ENCODE assay signal across 15 cellular contexts in genomic region chr1:193321242-193321842, GRCh38.
DNase-seq lines count a peak whose midpoint lies in the region; ATAC-seq and TF ChIP-seq lines count a peak whose summit lies in the region.
"Had no signal": no experiment of that assay in that cellular context is flagged by ENCODE, and none has a peak within 500 bp of the region (broad histone marks: within the 10 kb centered on the region; RNA-seq: fewer than 3 reads in every experiment).

No MANE protein-coding gene starts in this region.

- TF ChIP-seq CTCF in astrocyte of the cerebellum (IDR thresholded peaks at IDR 0.05; ENCODE audit: low read depth, low read length, missing control alignments), result no peak
- TF ChIP-seq CTCF in hepatocyte (IDR thresholded peaks at IDR 0.05; ENCODE audit: poor library complexity), result no peak

- H2BK15ac ChIP-seq in mesenchymal stem cell (ENCODE audit: low read depth, poor library complexity, severe bottlenecking), result no peak overlapping the region

- H4K8ac ChIP-seq in mesenchymal stem cell (ENCODE audit: low read length), result peak overlapping the region; percentile 64

- peak overlapping the region; percentile 61 for H4K91ac ChIP-seq in mesenchymal stem cell (ENCODE audit: low read length)

- H3K9ac ChIP-seq in mesenchymal stem cell (ENCODE audit: low read length), result no peak overlapping the region
- H3K9ac ChIP-seq: parathyroid adenoma had no signal

- no peak overlapping the region for H3K4me2 ChIP-seq in mesenchymal stem cell (ENCODE audit: low read length, poor library complexity, severe bottlenecking)
- H3K4me2 ChIP-seq in hepatocyte, result no peak overlapping the region

- H3K9me2 ChIP-seq in hepatocyte (replicated peaks; ENCODE audit: insufficient read depth), result no peaks in the 10 kb centered on the region

- TF ChIP-seq RAD21 in Ishikawa (IDR thresholded peaks at IDR 0.05; ENCODE audit: low read depth), result no peak

- H3K27ac ChIP-seq in mesenchymal stem cell (ENCODE audit: low read length, poor library complexity, severe bottlenecking) (peak overlapping the region; percentile 96), hepatocyte (no peak overlapping the region)
- H3K27ac ChIP-seq: parathyroid adenoma had no signal

- no peak overlapping the region for H2BK5ac ChIP-seq in mesenchymal stem cell (ENCODE audit: low read depth, low read length, poor library complexity, severe bottlenecking)

- H3K18ac ChIP-seq in mesenchymal stem cell (ENCODE audit: low read depth in 1 of 2, low read length in 2 of 2), result peak overlapping the region; percentile 75 to 83

- H3K36me3 ChIP-seq in mesenchymal stem cell (ENCODE audit: control insufficient read depth in 1 of 2, insufficient read depth in 2 of 2, low read depth in 1 of 2, low read length in 2 of 2) (no peaks in the 10 kb centered on the region), hepatocyte (replicated peaks; ENCODE audit: insufficient read depth, low read depth) (no peaks in the 10 kb centered on the region)

- H2BK120ac ChIP-seq in mesenchymal stem cell (ENCODE audit: low read depth, low read length), result peak overlapping the region; percentile 79

- no peak overlapping the region for H3K14ac ChIP-seq in mesenchymal stem cell (ENCODE audit: low read length in 2 of 2)

- DNase-seq in Daoy (ENCODE audit: low read depth), result peak; percentile 72
- DNase-seq in astrocyte of the cerebellum (ENCODE audit: low read depth), result peak; percentile 81
- no peak for DNase-seq in mesenchymal stem cell
- DNase-seq in NCI-H2107 treated with DMSO at 0.1 percent for 48 hours (lab: John Stamatoyannopoulos, UW; ENCODE audit: unreplicated experiment), result no peak
- no peak for DNase-seq in left ventricle myocardium superior
- DNase-seq in hepatocyte (ENCODE audit: low spot score), result no peak
- DNase-seq: activated CD8-positive, alpha-beta T cell treated with anti-CD3 and anti-CD28 coated beads for 36 hours; AML-193; COR-L47; naive B cell; stimulated activated CD4-positive, alpha-beta T cell treated with anti-CD3 and anti-CD28 coated beads, Interleukin-2, amount 100 ng/mL, for 48 hours had no signal

- H3K27me3 ChIP-seq in mesenchymal stem cell (ENCODE audit: control insufficient read depth in 1 of 2, insufficient read depth in 1 of 2, low read length in 2 of 2) (no peaks in the 10 kb centered on the region), hepatocyte (no peaks in the 10 kb centered on the region)

- H3K79me2 ChIP-seq in hepatocyte, result no peaks in the 10 kb centered on the region
- H3K79me2 ChIP-seq: parathyroid adenoma had no signal

- in situ Hi-C loops in astrocyte of the cerebellum (cut with HindIII; ENCODE audit: low sequenced_read_pairs), result loop anchor here (5.0 kb wide), 1 partner anchor 39 kb away; no protein-coding TSS in a partner anchor

- H3K4me3 ChIP-seq in astrocyte of the cerebellum (ENCODE audit: low read depth, low read length) (no peak overlapping the region), mesenchymal stem cell (ENCODE audit: insufficient read depth in 1 of 2, low read depth in 1 of 2, low read length in 2 of 2) (no peak overlapping the region), hepatocyte (no peak overlapping the region)

- H2BK12ac ChIP-seq in mesenchymal stem cell (ENCODE audit: low read length in 2 of 2), result no peak overlapping the region

- H3K79me1 ChIP-seq in mesenchymal stem cell (replicated peaks; ENCODE audit: low read length, poor library complexity, severe bottlenecking), result no peaks in the 10 kb centered on the region

- H3K4me1 ChIP-seq in mesenchymal stem cell (ENCODE audit: control insufficient read depth, insufficient read depth, low read depth, low read length) (no peaks in the 10 kb centered on the region), hepatocyte (ENCODE audit: insufficient read depth) (no peaks in the 10 kb centered on the region)
- H3K4me1 ChIP-seq: parathyroid adenoma had no signal

- 80% methylated on average over 2 of the region's 2 CpGs for whole genome bisulfite sequencing in mesenchymal stem cell
- WGBS in hepatocyte (ENCODE audit: low lambda C conversion rate, missing lambda C conversion rate), result 92% methylated on average over 2 of the region's 2 CpGs

- H3K4ac ChIP-seq in mesenchymal stem cell (ENCODE audit: low read depth in 1 of 2, low read length in 2 of 2), result no peak overlapping the region

- H3K23ac ChIP-seq in mesenchymal stem cell (ENCODE audit: low read length in 2 of 2), result no peak overlapping the region

- H4K20me1 ChIP-seq in hepatocyte (ENCODE audit: insufficient read depth, poor library complexity, severe bottlenecking), result no peaks in the 10 kb centered on the region

- H2AFZ ChIP-seq in mesenchymal stem cell (ENCODE audit: low read depth, low read length), result no peak overlapping the region
- no peak overlapping the region for H2AFZ ChIP-seq in hepatocyte
- H2AFZ ChIP-seq: parathyroid adenoma had no signal

- intact Hi-C loops in left ventricle myocardium superior (cut with micrococcal nuclease), result no loop called here

- H3K9me3 ChIP-seq in mesenchymal stem cell (ENCODE audit: control insufficient read depth, low read length), result peaks cover 7% of the 10 kb centered on the region
- no peaks in the 10 kb centered on the region for H3K9me3 ChIP-seq in hepatocyte (ENCODE audit: low read depth)

- no peak overlapping the region for H2AK5ac ChIP-seq in mesenchymal stem cell (ENCODE audit: low read length, severe bottlenecking)

- TF ChIP-seq EP300 in Ishikawa (IDR thresholded peaks at IDR 0.05; ENCODE audit: borderline replicate concordance), result peak; percentile 77; the same call in 1 of the 2 replicates

- ATAC-seq in HG02571 (IDR thresholded peaks at IDR 0.05; ENCODE audit: unreplicated experiment) (no peak), left ventricle myocardium superior (no peak)
- ATAC-seq: activated CD8-positive, alpha-beta T cell treated with anti-CD3 and anti-CD28 coated beads for 36 hours; WTC11 had no signal

TF ChIP-seq in Ishikawa, 13 proteins besides CTCF, POLR2A, EP300 and RAD21:
- TF ChIP-seq ZBTB7A (IDR thresholded peaks at IDR 0.05; ENCODE audit: low read depth) (no peak), TEAD4 (IDR thresholded peaks at IDR 0.05) (peak; percentile 45), NFIC (IDR thresholded peaks at IDR 0.05) (peak; percentile 17; the same call in 1 of the 2 replicates), TCF12 (IDR thresholded peaks at IDR 0.05; ENCODE audit: low read depth) (peak; percentile 71)

Comparison
In these comparisons a context has a peak if more than half of its experiments do, and no peak if none do; other contexts are left out.
1. DNase-seq: peak in Daoy (single experiment) and astrocyte of the cerebellum (single experiment); none in mesenchymal stem cell (single experiment), NCI-H2107 treated with DMSO at 0.1 percent for 48 hours (single experiment), left ventricle myocardium superior (single experiment) and hepatocyte (single experiment).